ENCODE assay signal across 8 cellular contexts in genomic region chr20:46011631-46012482, GRCh38. TPM values are rescaled to one million over a fixed set of nuclear protein-coding genes. Genes with fewer than 3 reads are reported as not detected.
DNase-seq lines count a peak whose midpoint lies in the region; ATAC-seq and TF ChIP-seq lines count a peak whose summit lies in the region.

No MANE protein-coding gene starts in this region.

- H3K4me3 ChIP-seq in Peyer's patch: no peak overlapping the region
- H3K4me3 ChIP-seq in cardiac fibroblast (replicated peaks in 1 of 2; ENCODE audit: low read depth in 2 of 2, low read length in 2 of 2): no peak overlapping the region
- no peak overlapping the region for H3K4me3 ChIP-seq in lower lobe of right lung

- H3K4me1 ChIP-seq in Peyer's patch (peaks cover 0 to 31% (median 8%) of the 10 kb centered on the region in 4 donors), lower lobe of right lung (peaks cover 19% of the 10 kb centered on the region)

- intact Hi-C loops in lower lobe of right lung (cut with DNase I): no loop called here

- ATAC-seq in lower lobe of right lung (peak; percentile 13 to 48), HG02642 (IDR thresholded peaks at IDR 0.05; ENCODE audit: poor library complexity, unreplicated experiment) (no peak), GM19324 (IDR thresholded peaks at IDR 0.05; ENCODE audit: low FRiP score, unreplicated experiment) (no peak)

- H3K9me3 ChIP-seq in Peyer's patch (no peaks in the 10 kb centered on the region), lower lobe of right lung (no peaks in the 10 kb centered on the region)

- H3K27ac ChIP-seq in Peyer's patch: no peak overlapping the region
- no peak overlapping the region for H3K27ac ChIP-seq in lower lobe of right lung

- H3K27me3 ChIP-seq in Peyer's patch: peaks cover 0 to 30% of the 10 kb centered on the region in 2 donors
- H3K27me3 ChIP-seq in lower lobe of right lung (ENCODE audit: low read depth): peaks cover 77% of the 10 kb centered on the region

- no peak for TF ChIP-seq POLR2A in Peyer's patch (IDR thresholded peaks at IDR 0.05)

- H3K36me3 ChIP-seq in Peyer's patch (no peaks in the 10 kb centered on the region), lower lobe of right lung (no peaks in the 10 kb centered on the region)

- TF ChIP-seq CTCF in Peyer's patch (IDR thresholded peaks at IDR 0.05) (peak in 1 of 6 experiments; percentile 3), cardiac fibroblast (IDR thresholded peaks at IDR 0.05; ENCODE audit: low read depth, low read length) (peak; percentile 25), lower lobe of right lung (IDR thresholded peaks at IDR 0.05) (peak; percentile 21)

- DNase-seq in activated CD4-positive, CD25-positive, alpha-beta regulatory T cell treated with anti-CD3 and anti-CD28 coated beads, Interleukin-2, amount 50 U/mL, for 72 hours: peak; percentile 61
- DNase-seq in activated CD4-positive, CD25-positive, alpha-beta regulatory T cell (lab: John Stamatoyannopoulos, UW): no peak
- DNase-seq in Peyer's patch (peak in 2 of 3 donors; percentile 36 to 69), cardiac fibroblast (ENCODE audit: low read depth in 2 of 2) (peak; percentile 25 to 69), lower lobe of right lung (peak; percentile 88), putamen (ENCODE audit: low spot score) (no peak)

RNA-seq across cellular contexts. Expression of gene MMP9, which starts 3.1 kb away (rescaled TPM):
- total RNA-seq in Peyer's patch: 1 to 10 TPM in 2 of 4 donors, not detected in 2; 1.1 to 2.5 TPM
- total RNA-seq in lower lobe of right lung: 9.4 TPM

RNA-seq across cellular contexts. Expression of gene SLC12A5, which starts 17.2 kb away (rescaled TPM):
- total RNA-seq in Peyer's patch (not detected), lower lobe of right lung (1.2 TPM)

RNA-seq across cellular contexts. Expression of gene ZNF335, which starts 39.9 kb away (rescaled TPM):
- total RNA-seq in Peyer's patch (10 to 100 TPM; 34.3 to 60.1 (median 53.6) TPM), lower lobe of right lung (20.4 TPM)

Comparison
In these comparisons a context has a peak if more than half of its experiments do, and no peak if none do; other contexts are left out.
1. DNase-seq: peak in activated CD4-positive, CD25-positive, alpha-beta regulatory T cell treated with anti-CD3 and anti-CD28 coated beads, Interleukin-2, amount 50 U/mL, for 72 hours (single experiment), Peyer's patch (2 of 3), cardiac fibroblast (2 of 2) and lower lobe of right lung (single experiment); none in activated CD4-positive, CD25-positive, alpha-beta regulatory T cell (0 of 4) and putamen (single experiment).
2. ATAC-seq: peak in lower lobe of right lung (2 of 2); none in HG02642 (single experiment) and GM19324 (single experiment).